33 cellular contexts compared by ENCODE assay signal in genomic region chr3:110895054-110895453, GRCh38.
"Had no signal": no experiment of that assay in that cellular context is flagged by ENCODE, and none has a peak within 500 bp of the region (broad histone marks: within the 10 kb centered on the region; RNA-seq: fewer than 3 reads in every experiment).

No MANE protein-coding gene starts in this region.

- FAIRE-seq: bronchial epithelial cell, TTC549 had no signal

- H3K9me3 ChIP-seq: ascending aorta had no signal

- H3K4me1 ChIP-seq: ascending aorta had no signal

- H3K27me3 ChIP-seq: ascending aorta, cardiac muscle cell had no signal

- ATAC-seq: activated CD4-positive, alpha-beta T cell treated with anti-CD3 and anti-CD28 coated beads for 36 hours; activated CD4-positive, CD25-positive, alpha-beta regulatory T cell treated with anti-CD3 and anti-CD28 coated beads, Interleukin-2, amount 50 U/mL, for 24 hours; activated CD8-positive, alpha-beta memory T cell treated with anti-CD3 and anti-CD28 coated beads, Interleukin-2, amount 10 ng/mL, durations not matched to agents 7 days and 5 days; activated CD8-positive, alpha-beta T cell treated with anti-CD3 and anti-CD28 coated beads, Interleukin-2, amount 10 ng/mL, durations not matched to agents 7 days and 5 days; activated naive CD8-positive, alpha-beta T cell treated with anti-CD3 and anti-CD28 coated beads, Interleukin-2, amount 50 U/mL, for 24 hours; WTC11 had no signal

- H3K27ac ChIP-seq: ascending aorta, cardiac muscle cell, WERI-Rb-1 had no signal

- DNase-seq: activated CD4-positive, alpha-beta memory T cell treated with anti-CD3 and anti-CD28 coated beads, Interleukin-2, amount 10 ng/mL, durations not matched to agents 7 days and 5 days; activated CD4-positive, alpha-beta T cell treated with anti-CD3 and anti-CD28 coated beads for 1 hour; activated CD4-positive, alpha-beta T cell treated with anti-CD3 and anti-CD28 coated beads for 36 hours; activated CD4-positive, alpha-beta T cell treated with anti-CD3 and anti-CD28 coated beads for 48 hours; activated CD4-positive, alpha-beta T cell treated with anti-CD3 and anti-CD28 coated beads, Interleukin-2, amount 10 ng/mL, durations not matched to agents 7 days and 5 days; activated CD4-positive, alpha-beta T cell treated with anti-CD3 and anti-CD28 coated beads, Interleukin-2, amount 50 U/mL, for 48 hours; activated CD4-positive, CD25-positive, alpha-beta regulatory T cell; activated CD8-positive, alpha-beta memory T cell treated with anti-CD3 and anti-CD28 coated beads for 24 hours; activated CD8-positive, alpha-beta memory T cell treated with anti-CD3 and anti-CD28 coated beads, Interleukin-2, amount 10 ng/mL, durations not matched to agents 7 days and 5 days; activated CD8-positive, alpha-beta memory T cell treated with anti-CD3 and anti-CD28 coated beads, Interleukin-2, amount 50 U/mL, for 48 hours; activated CD8-positive, alpha-beta T cell treated with anti-CD3 and anti-CD28 coated beads, Interleukin-2, amount 10 ng/mL, durations not matched to agents 7 days and 5 days; activated effector memory CD4-positive, alpha-beta T cell treated with Interleukin-2 at 50 U/mL for 16 hours; activated gamma-delta T cell; activated naive CD4-positive, alpha-beta T cell treated with anti-CD3 and anti-CD28 coated beads, Interleukin-2, amount 10 ng/mL, durations not matched to agents 7 days and 5 days; activated naive CD4-positive, alpha-beta T cell treated with Interleukin-2 at 50 U/mL for 16 hours; activated naive CD8-positive, alpha-beta T cell treated with anti-CD3 and anti-CD28 coated beads, Interleukin-2, amount 10 ng/mL, durations not matched to agents 7 days and 5 days; activated naive CD8-positive, alpha-beta T cell treated with anti-CD3 and anti-CD28 coated beads, Interleukin-2, amount 50 U/mL, for 24 hours; activated T-cell treated with anti-CD3 and anti-CD28 coated beads, Interleukin-2, amount 50 U/mL, for 24 hours; activated T-cell treated with anti-CD3 and anti-CD28 coated beads, Interleukin-2, amount 50 U/mL, for 48 hours; amygdala; anterior cingulate cortex; caudate nucleus; cerebellar nuclear complex; T-helper 1 cell; T-helper 2 cell; T-helper 9 cell; WERI-Rb-1 had no signal

- H3K36me3 ChIP-seq: ascending aorta, cardiac muscle cell, WERI-Rb-1 had no signal

- H3K4me3 ChIP-seq: ascending aorta, cardiac muscle cell had no signal
